ENCODE assay signal across 8 cellular contexts in the genomic region with DNA sequence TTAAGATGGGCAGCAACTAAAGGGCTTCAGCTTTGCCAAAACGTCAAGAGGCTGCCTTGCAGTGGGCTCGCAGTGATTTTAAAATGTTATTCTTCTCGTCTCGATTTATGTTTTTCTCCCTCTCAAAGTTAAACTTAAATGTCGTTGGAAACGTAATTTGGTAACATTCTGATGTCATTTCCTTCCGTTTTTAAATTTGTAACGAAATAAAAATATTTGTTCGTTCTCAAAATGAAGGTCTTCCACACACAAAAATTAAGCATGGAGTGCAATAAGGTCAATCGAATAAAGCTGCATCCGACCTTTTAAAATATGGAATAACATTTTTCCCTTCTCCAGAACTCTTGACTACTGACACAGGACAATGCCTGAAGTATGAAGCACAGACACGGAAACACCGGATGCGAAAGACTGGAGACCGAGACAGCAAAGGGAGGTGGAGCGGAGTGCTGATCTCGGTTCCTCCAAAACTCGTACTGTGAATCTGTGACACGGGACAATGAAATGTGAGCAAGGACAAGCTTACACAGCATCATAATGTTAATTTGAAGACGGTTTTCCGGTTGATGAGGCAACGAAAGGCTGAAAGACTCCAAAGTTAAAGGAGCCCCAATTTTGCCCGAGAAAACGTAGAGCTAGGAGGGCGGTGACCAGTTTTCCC. TPM values are rescaled to one million over a fixed set of nuclear protein-coding genes. Genes with fewer than 3 reads are reported as not detected.
DNase-seq lines count a peak whose midpoint lies in the region; ATAC-seq and TF ChIP-seq lines count a peak whose summit lies in the region.

No MANE protein-coding gene starts in this region.

- no peaks in the 10 kb centered on the region for H3K36me3 ChIP-seq in PC-9 (ENCODE audit: low read depth)
- no peaks in the 10 kb centered on the region for H3K36me3 ChIP-seq in ascending aorta

- peaks cover 25% of the 10 kb centered on the region for H3K79me2 ChIP-seq in PC-9 (ENCODE audit: low read depth)

- ATAC-seq in HG03066 (IDR thresholded peaks at IDR 0.05; ENCODE audit: low read depth, unreplicated experiment) = peak; percentile 36
- ATAC-seq in left ventricle myocardium superior = peak; percentile 60
- ATAC-seq in GM18868 (IDR thresholded peaks at IDR 0.05; ENCODE audit: unreplicated experiment) = no peak

- H2AFZ ChIP-seq in PC-9 = peak overlapping the region; percentile 96

- TF ChIP-seq CTCF in GM10248 (IDR thresholded peaks at IDR 0.05; ENCODE audit: control extremely low read depth, extremely low read depth, low read depth, missing control alignments) = no peak
- TF ChIP-seq CTCF in PC-9 (conservative IDR thresholded peaks at IDR 0.05) = no peak
- TF ChIP-seq CTCF in ascending aorta (IDR thresholded peaks at IDR 0.05) = no peak

- peaks cover 13% of the 10 kb centered on the region for H3K4me1 ChIP-seq in PC-9 (replicated peaks; ENCODE audit: insufficient read depth)
- peaks cover 3 to 22% of the 10 kb centered on the region in 2 donors for H3K4me1 ChIP-seq in ascending aorta

- intact Hi-C loops in PC-9 (cut with micrococcal nuclease; ENCODE audit: unreplicated experiment) = no loop called here
- intact Hi-C loops in ascending aorta (cut with DNase I) = loop anchor here (2.0 to 10.0 kb wide), 2 partner anchors 292 to 364 kb away; a partner anchor contains a TSS
- intact Hi-C loops in left ventricle myocardium superior (cut with micrococcal nuclease) = no loop called here
- intact Hi-C loops in posterior vena cava (cut with DNase I) = no loop called here

- H3K4me3 ChIP-seq in PC-9 = peak overlapping the region; percentile 74
- peak overlapping the region; percentile 72 to 89 for H3K4me3 ChIP-seq in ascending aorta

- POLR2A ChIA-PET in GM10248 (lab: Yijun Ruan, JAX) (no interaction called here), PC-9 (lab: Charles Lee; ENCODE audit: unreplicated experiment) (interaction anchor here (0.7 kb wide), 1 partner anchor 61 kb away, joined by 16 read pairs; no protein-coding TSS in a partner anchor)

- DNase-seq in 8988T (peak; percentile 14), GM10248 (ENCODE audit: extremely low spot score) (peak; percentile 35), PC-9 (peak in 1 of 2 experiments; percentile 10), ascending aorta (ENCODE audit: low spot score in 2 of 2) (no peak), left ventricle myocardium superior (no peak), posterior vena cava (ENCODE audit: low spot score) (peak; percentile 73)

- H3K27ac ChIP-seq in PC-9 (no peak overlapping the region), ascending aorta (peak overlapping the region; percentile 84 to 94)

- BruUV-seq in PC-9 (replicated peaks; lab: Mats Ljungman, UMichigan) = TSS peak; percentile 71

- 0 out of 2 replicates have a peak, but pooled peaks cover 3% of the 10 kb centered on the region for H4K20me1 ChIP-seq in PC-9 (ENCODE audit: insufficient read depth)

- H3K9me2 ChIP-seq in PC-9 (ENCODE audit: insufficient read depth) = no peaks in the 10 kb centered on the region

- no peaks in the 10 kb centered on the region for H3F3A ChIP-seq in PC-9 (ENCODE audit: insufficient read depth, low read depth)

- no peaks in the 10 kb centered on the region for H3K27me3 ChIP-seq in PC-9 (ENCODE audit: insufficient read depth, low read depth)
- no peaks in the 10 kb centered on the region for H3K27me3 ChIP-seq in ascending aorta

- CTCF ChIA-PET in GM10248 (lab: Yijun Ruan, JAX) = interaction anchor here (0.7 to 7.1 kb wide), 11 partner anchors 9 to 202 kb away, joined by 3 to 80 read pairs (median 4); no protein-coding TSS in a partner anchor
- CTCF ChIA-PET in PC-9 (lab: Charles Lee) = interaction anchor here (0.7 kb wide), 1 partner anchor 361 kb away, joined by 3 read pairs; no protein-coding TSS in a partner anchor

- H3K9me3 ChIP-seq in PC-9 (ENCODE audit: insufficient read depth, low read depth) (no peaks in the 10 kb centered on the region), ascending aorta (no peaks in the 10 kb centered on the region)

- peak overlapping the region; percentile 93 for H3K4me2 ChIP-seq in PC-9

RNA-seq across cellular contexts. Expression of gene MTMR6, which starts 0.8 kb away (rescaled TPM):
- total RNA-seq in PC-9 (2021) (7.7 and 10.8 TPM in 2 replicates), ascending aorta (6.4 TPM), left ventricle myocardium superior (16.5 TPM), posterior vena cava (10 to 100 TPM; 23.5 to 24.5 TPM)

RNA-seq across cellular contexts. Expression of gene NUP58, which starts 15.0 kb away (rescaled TPM):
- 50.6 and 55.1 TPM in 2 replicates for total RNA-seq in PC-9 (2021)
- 9.7 TPM for total RNA-seq in ascending aorta
- 25.3 TPM for total RNA-seq in left ventricle myocardium superior
- total RNA-seq in posterior vena cava = 10 to 100 TPM; 35.1 to 35.9 TPM

Comparison
In these comparisons a context has a peak if more than half of its experiments do, and no peak if none do; other contexts are left out.
1. DNase-seq: peak in 8988T (single experiment), GM10248 (single experiment) and posterior vena cava (single experiment); none in ascending aorta (0 of 2) and left ventricle myocardium superior (single experiment).